ENCODE assay signal across 1 cellular context in genomic region chr20:63643499-63643898, GRCh38.
TF ChIP-seq lines count a peak whose summit lies in the region.

No MANE protein-coding gene starts in this region.

TF ChIP-seq in GM23338, 12 proteins besides CTCF, POLR2A, EP300 and RAD21 (continued from another document):
- no peak for TF ChIP-seq JUNB (IDR thresholded peaks at IDR 0.05; ENCODE audit: unreplicated experiment)
